Comparison of ENCODE assay signal across 8 cellular contexts in the genomic region with DNA sequence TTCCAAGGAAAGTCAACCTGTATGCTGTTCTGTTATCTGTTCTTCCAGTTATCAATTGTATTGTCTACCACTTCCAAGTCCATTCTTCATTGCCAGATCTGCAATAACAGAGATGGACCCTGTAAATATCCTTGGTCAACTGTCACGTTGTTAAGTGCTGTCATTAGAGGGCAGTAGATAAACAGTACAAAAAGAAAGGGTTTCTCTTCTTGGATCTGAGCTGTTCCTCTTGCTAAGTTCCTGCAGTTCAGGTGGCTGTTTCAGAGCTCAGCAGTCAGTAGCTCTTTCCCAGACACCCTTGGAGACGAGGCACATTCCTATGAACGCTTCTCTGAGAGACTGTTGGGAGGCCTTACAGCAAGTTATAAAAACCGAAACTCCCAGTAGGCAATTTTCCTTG.
DNase-seq lines count a peak whose midpoint lies in the region; ATAC-seq and TF ChIP-seq lines count a peak whose summit lies in the region.

No MANE protein-coding gene starts in this region.

- H3K36me3 ChIP-seq in right atrium auricular region, result no peaks in the 10 kb centered on the region

- H3K4me1 ChIP-seq in right atrium auricular region, result no peaks in the 10 kb centered on the region

- no peaks in the 10 kb centered on the region for H3K27me3 ChIP-seq in right atrium auricular region

- peak in 1 of 2 donors; percentile 55 for TF ChIP-seq CTCF in right atrium auricular region (IDR thresholded peaks at IDR 0.05)

- H3K4me3 ChIP-seq in right atrium auricular region, result no peak overlapping the region

- no peak overlapping the region for H3K27ac ChIP-seq in right atrium auricular region

- no peaks in the 10 kb centered on the region for H3K9me3 ChIP-seq in right atrium auricular region

- intact Hi-C loops in Right ventricle myocardium superior (cut with DNase I), result no loop called here

- DNase-seq in Right ventricle myocardium superior, result no peak
- DNase-seq in right atrium auricular region (ENCODE audit: low spot score), result no peak
- peak; percentile 66 for DNase-seq in OCI-M1 (lab: John Stamatoyannopoulos, UW)
- peak; percentile 4 for DNase-seq in glomerular visceral epithelial cell (ENCODE audit: extremely low spot score)
- DNase-seq in activated naive CD4-positive, alpha-beta T cell treated with anti-CD3 and anti-CD28 coated beads, Interleukin-2, amount 50 U/mL, for 16 hours, result no peak
- DNase-seq in stimulated activated CD4-positive, alpha-beta T cell treated with anti-CD3 and anti-CD28 coated beads, Interleukin-15, amount 100 ng/mL, for 24 hours, result no peak
- no peak for DNase-seq in GM19240 (ENCODE audit: insufficient read length, low spot score)

- ATAC-seq in Right ventricle myocardium superior (ENCODE audit: poor library complexity) (peak; percentile 82), HG03139 (IDR thresholded peaks at IDR 0.05; ENCODE audit: unreplicated experiment) (no peak)

Comparison
In these comparisons a context has a peak if more than half of its experiments do, and no peak if none do; other contexts are left out.
1. DNase-seq: peak in OCI-M1 (single experiment) and glomerular visceral epithelial cell (single experiment); none in Right ventricle myocardium superior (single experiment), right atrium auricular region (single experiment), activated naive CD4-positive, alpha-beta T cell treated with anti-CD3 and anti-CD28 coated beads, Interleukin-2, amount 50 U/mL, for 16 hours (single experiment), stimulated activated CD4-positive, alpha-beta T cell treated with anti-CD3 and anti-CD28 coated beads, Interleukin-15, amount 100 ng/mL, for 24 hours (single experiment) and GM19240 (single experiment).